ENCODE assay signal across 9 cellular contexts in genomic region chr2:136238552-136239346, GRCh38.
A peak's percentile ranks its signal among the peaks of the same experiment; 100 is the strongest.
DNase-seq lines count a peak whose midpoint lies in the region; TF ChIP-seq lines count a peak whose summit lies in the region.
"Had no signal": no experiment of that assay in that cellular context is flagged by ENCODE, and none has a peak within 500 bp of the region (broad histone marks: within the 10 kb centered on the region; RNA-seq: fewer than 3 reads in every experiment).

No MANE protein-coding gene starts in this region.

- peak overlapping the region; percentile 40 for H2AFZ ChIP-seq in MM.1S (ENCODE audit: low read length)

- H3K4me3 ChIP-seq in H7 (ENCODE audit: insufficient read depth, low read depth, low read length) (no peak overlapping the region), MM.1S (ENCODE audit: low read length) (no peak overlapping the region), foreskin fibroblast (ENCODE audit: low read depth in 1 of 2, low read length in 2 of 2) (no peak overlapping the region)

- H3K9me2 ChIP-seq in MM.1S (replicated peaks; ENCODE audit: insufficient read depth, low read length): no peaks in the 10 kb centered on the region

- H3K4me1 ChIP-seq in MM.1S (ENCODE audit: low read length): peaks cover 19% of the 10 kb centered on the region

- in situ Hi-C loops in GM13976 (cut with MboI; ENCODE audit: low sequenced_read_pairs, unreplicated experiment): no loop called here

- peak overlapping the region; percentile 59 for H3K4me2 ChIP-seq in MM.1S (ENCODE audit: low read depth, low read length)

- H3K27ac ChIP-seq in MM.1S (ENCODE audit: low read length): peak overlapping the region; percentile 67
- H3K27ac ChIP-seq: VCaP had no signal

- TF ChIP-seq CTCF in GM13976 (IDR thresholded peaks at IDR 0.05; ENCODE audit: borderline replicate concordance, control extremely low read depth, extremely low read depth, insufficient read depth, missing control alignments): no peak
- TF ChIP-seq CTCF in MM.1S (IDR thresholded peaks at IDR 0.05; ENCODE audit: low read length): no peak
- no peak for TF ChIP-seq CTCF in foreskin fibroblast (IDR thresholded peaks at IDR 0.05; ENCODE audit: low read depth, low read length)

- H3K27me3 ChIP-seq in H7 (ENCODE audit: control insufficient read depth, insufficient read depth, low read length) (no peaks in the 10 kb centered on the region), MM.1S (replicated peaks; ENCODE audit: insufficient read depth, low read length) (no peaks in the 10 kb centered on the region)

- peak overlapping the region; percentile 20; the same call in 1 of the 2 replicates for H3K9ac ChIP-seq in MM.1S (ENCODE audit: low read length)

- H3K36me3 ChIP-seq in H7 (replicated peaks; ENCODE audit: control insufficient read depth, insufficient read depth, low read length) (no peaks in the 10 kb centered on the region), MM.1S (replicated peaks; ENCODE audit: insufficient read depth, low read length) (no peaks in the 10 kb centered on the region)

- H4K20me1 ChIP-seq in MM.1S (ENCODE audit: insufficient read depth, low read length): no peaks in the 10 kb centered on the region

- DNase-seq in GM13976 (ENCODE audit: low spot score) (peak; percentile 60), H7 (peak; percentile 37), MM.1S (peak; percentile 90), foreskin fibroblast (peak; percentile 6 to 7), NCI-H128 (lab: John Stamatoyannopoulos, UW; ENCODE audit: unreplicated experiment) (no peak), DMS79 treated with DMSO at 0.1 percent for 48 hours (lab: John Stamatoyannopoulos, UW) (no peak)
- peak; percentile 31 for DNase-seq in activated CD8-positive, alpha-beta memory T cell treated with anti-CD3 and anti-CD28 coated beads, Interleukin-2, amount 50 U/mL, for 4 hours
- DNase-seq in stimulated activated CD4-positive, alpha-beta T cell treated with anti-CD3 and anti-CD28 coated beads, Interleukin-4, amount 100 ng/mL, for 1 hour: peak; percentile 9

- H3F3A ChIP-seq in MM.1S (ENCODE audit: insufficient read depth, low read length): no peaks in the 10 kb centered on the region

- H3K9me3 ChIP-seq in MM.1S (replicated peaks; ENCODE audit: insufficient read depth, low read length): no peaks in the 10 kb centered on the region

- no peaks in the 10 kb centered on the region for H3K79me2 ChIP-seq in MM.1S (ENCODE audit: low read length)

Comparison
In these comparisons a context has a peak if more than half of its experiments do, and no peak if none do; other contexts are left out.
1. DNase-seq: peak in GM13976 (single experiment), H7 (single experiment), MM.1S (single experiment), activated CD8-positive, alpha-beta memory T cell treated with anti-CD3 and anti-CD28 coated beads, Interleukin-2, amount 50 U/mL, for 4 hours (single experiment), foreskin fibroblast (2 of 2) and stimulated activated CD4-positive, alpha-beta T cell treated with anti-CD3 and anti-CD28 coated beads, Interleukin-4, amount 100 ng/mL, for 1 hour (single experiment); none in NCI-H128 (single experiment) and DMS79 treated with DMSO at 0.1 percent for 48 hours (single experiment).